ENCODE assay signal across 8 cellular contexts in genomic region chr21:43809853-43810504, GRCh38.
"Had no signal": no experiment of that assay in that cellular context is flagged by ENCODE, and none has a peak within 500 bp of the region (broad histone marks: within the 10 kb centered on the region; RNA-seq: fewer than 3 reads in every experiment).

No MANE protein-coding gene starts in this region.

- H3K27ac ChIP-seq: left lung, neural progenitor cell, pancreas, stomach, uterus had no signal

- H3K4me3 Mint-ChIP-seq: activated B cell treated with CpG ODN at 0.5 μM for 24 hours; activated CD4-positive, alpha-beta T cell treated with anti-CD3 and anti-CD28 coated beads, Interleukin-2, amount 10 ng/mL, durations not matched to agents 24 days and 14 days; neural progenitor cell had no signal

- FAIRE-seq: colon, pancreas had no signal

- H3K9me3 ChIP-seq: left lung, pancreas, stomach, uterus had no signal

- H3K4me3 ChIP-seq: neural progenitor cell, pancreas, uterus had no signal

- H3K27me3 Mint-ChIP-seq: activated CD4-positive, alpha-beta T cell treated with anti-CD3 and anti-CD28 coated beads, Interleukin-2, amount 10 ng/mL, durations not matched to agents 24 days and 14 days had no signal

- H3K9me3 Mint-ChIP-seq: activated B cell treated with CpG ODN at 0.5 μM for 24 hours; activated CD4-positive, alpha-beta T cell treated with anti-CD3 and anti-CD28 coated beads, Interleukin-2, amount 10 ng/mL, durations not matched to agents 24 days and 14 days; neural progenitor cell had no signal

- H3K36me3 ChIP-seq: left lung, neural progenitor cell, pancreas, uterus had no signal

- H3K27me3 ChIP-seq: left lung, neural progenitor cell, pancreas, stomach, uterus had no signal

- H3K27ac Mint-ChIP-seq: activated B cell treated with CpG ODN at 0.5 μM for 24 hours had no signal

- H3K9ac ChIP-seq: neural progenitor cell had no signal
